In the genomic region with DNA sequence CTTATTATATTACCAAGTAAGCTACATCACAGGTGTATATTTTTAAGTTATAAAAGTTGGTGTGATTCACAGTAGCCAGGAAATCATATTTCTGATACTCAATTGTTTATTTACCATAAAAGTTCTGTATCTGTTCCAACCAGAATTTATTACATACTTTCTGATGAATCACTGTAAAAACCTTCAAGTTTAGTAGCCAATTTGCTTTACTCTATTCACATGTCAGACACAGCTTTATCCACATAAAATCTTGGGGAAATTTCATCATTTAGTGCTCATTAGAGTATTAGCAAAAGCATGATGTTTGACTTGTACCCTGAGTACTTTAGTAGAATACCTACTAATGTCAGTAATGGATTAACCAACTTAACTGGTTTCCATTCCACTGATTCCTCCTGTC, we compare ENCODE assay signal across 17 cellular contexts.
"Had no signal": no experiment of that assay in that cellular context is flagged by ENCODE, and none has a peak within 500 bp of the region (broad histone marks: within the 10 kb centered on the region; RNA-seq: fewer than 3 reads in every experiment).

No MANE protein-coding gene starts in this region.

- H3K27ac ChIP-seq: ascending aorta, colonic mucosa, neural progenitor cell, ovary, transverse colon had no signal

- H3K4me2 ChIP-seq: neural progenitor cell had no signal

- H3K4me1 ChIP-seq: ascending aorta, colonic mucosa, neural progenitor cell, transverse colon had no signal

- H2AFZ ChIP-seq: neural progenitor cell had no signal

- H3K36me3 Mint-ChIP-seq: activated naive CD8-positive, alpha-beta T cell treated with anti-CD3 and anti-CD28 coated beads, Interleukin-2, amount 10 ng/mL, durations not matched to agents 7 days and 5 days; neural progenitor cell; T-cell had no signal

- H3K27me3 Mint-ChIP-seq: activated naive CD8-positive, alpha-beta T cell treated with anti-CD3 and anti-CD28 coated beads, Interleukin-2, amount 10 ng/mL, durations not matched to agents 7 days and 5 days; T-cell had no signal

- H3K9me3 Mint-ChIP-seq: activated naive CD8-positive, alpha-beta T cell treated with anti-CD3 and anti-CD28 coated beads, Interleukin-2, amount 10 ng/mL, durations not matched to agents 7 days and 5 days had no signal

- DNase-seq: activated naive CD4-positive, alpha-beta T cell; activated naive CD8-positive, alpha-beta T cell treated with anti-CD3 and anti-CD28 coated beads, Interleukin-2, amount 10 ng/mL, durations not matched to agents 7 days and 5 days; activated T-cell treated with anti-CD3 and anti-CD28 coated beads for 4 hours; caudate nucleus; colonic mucosa; effector CD4-positive, alpha-beta T cell; islet precursor cell; ovary; stimulated activated CD4-positive, alpha-beta T cell treated with anti-CD3 and anti-CD28 coated beads, Interleukin-4, amount 100 ng/mL, for 1 hour; stimulated activated naive CD4-positive, alpha-beta T cell; T-cell; T-helper 9 cell; transverse colon had no signal

- H3K27me3 ChIP-seq: ascending aorta, colonic mucosa, neural progenitor cell, ovary, transverse colon had no signal

- H3K4me3 ChIP-seq: ascending aorta, colonic mucosa, lung, neural progenitor cell, ovary, transverse colon had no signal

- H3K27ac Mint-ChIP-seq: activated naive CD8-positive, alpha-beta T cell treated with anti-CD3 and anti-CD28 coated beads, Interleukin-2, amount 10 ng/mL, durations not matched to agents 7 days and 5 days; neural progenitor cell; T-cell had no signal

- H3K4me3 Mint-ChIP-seq: activated naive CD8-positive, alpha-beta T cell treated with anti-CD3 and anti-CD28 coated beads, Interleukin-2, amount 10 ng/mL, durations not matched to agents 7 days and 5 days; neural progenitor cell; T-cell had no signal

- H3K36me3 ChIP-seq: ascending aorta, colonic mucosa, neural progenitor cell, ovary, transverse colon had no signal

- ATAC-seq: activated CD4-positive, CD25-positive, alpha-beta regulatory T cell treated with anti-CD3 and anti-CD28 coated beads, Interleukin-2, amount 50 U/mL, for 24 hours; T-cell had no signal

- H3K4me1 Mint-ChIP-seq: activated naive CD8-positive, alpha-beta T cell treated with anti-CD3 and anti-CD28 coated beads, Interleukin-2, amount 10 ng/mL, durations not matched to agents 7 days and 5 days; neural progenitor cell; T-cell had no signal

- H3K9ac ChIP-seq: neural progenitor cell had no signal

- H3K9me3 ChIP-seq: ascending aorta, colonic mucosa, ovary, transverse colon had no signal
